In the genomic region with DNA sequence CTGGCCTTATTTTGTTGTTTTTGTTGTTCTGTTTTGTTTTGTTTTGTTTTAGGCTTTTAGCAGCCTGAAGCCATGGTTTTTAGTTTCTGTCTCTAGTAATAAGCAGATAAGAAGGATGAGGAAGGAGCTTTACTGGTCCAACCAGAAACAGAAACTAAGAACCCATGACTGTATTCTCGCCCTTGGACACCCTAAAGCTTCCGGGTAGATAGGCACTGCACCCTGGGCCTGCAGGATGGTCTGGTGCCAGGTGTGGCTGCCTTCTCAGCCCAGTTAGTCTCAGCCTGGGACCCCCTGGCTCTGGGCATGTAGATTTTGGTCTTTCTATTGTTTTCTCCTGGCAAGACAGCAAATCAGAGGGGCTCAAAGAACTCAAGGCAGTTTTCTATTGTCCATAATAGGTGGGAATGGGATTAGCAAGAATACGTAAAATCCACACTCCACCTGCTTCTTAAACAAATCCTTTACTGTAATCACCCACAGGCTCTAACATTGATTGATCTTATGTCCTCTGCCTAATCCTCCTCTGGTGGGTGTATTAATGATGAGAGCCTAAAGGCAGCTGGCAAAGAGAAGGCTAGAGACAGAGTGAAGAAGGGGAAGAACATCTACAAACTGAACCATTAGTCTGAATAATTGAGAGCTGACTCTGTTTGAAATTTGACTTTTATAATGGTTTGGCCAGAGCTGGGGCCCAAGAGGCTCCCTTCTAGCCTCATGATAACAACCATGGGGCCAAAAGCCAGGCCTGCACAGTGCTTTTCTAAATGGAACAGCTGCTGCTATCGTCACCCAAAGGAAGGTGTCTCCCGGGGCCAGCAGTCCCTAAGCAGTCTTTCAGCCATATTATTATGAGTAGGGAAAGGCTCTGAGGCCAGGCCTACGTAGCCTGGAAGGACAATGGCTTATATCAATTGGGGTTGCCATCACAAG, we compare ENCODE assay signal across 18 cellular contexts.
DNase-seq lines count a peak whose midpoint lies in the region; ATAC-seq and TF ChIP-seq lines count a peak whose summit lies in the region.
"Had no signal": no experiment of that assay in that cellular context is flagged by ENCODE, and none has a peak within 500 bp of the region (broad histone marks: within the 10 kb centered on the region; RNA-seq: fewer than 3 reads in every experiment).

No MANE protein-coding gene starts in this region.

- peak overlapping the region; percentile 54 for H2AFZ ChIP-seq in mammary epithelial cell (ENCODE audit: low read depth, low read length)
- H2AFZ ChIP-seq: GM23248 had no signal

- H3K36me3 ChIP-seq in mammary epithelial cell (ENCODE audit: insufficient read depth, low read length) = no peaks in the 10 kb centered on the region
- H3K36me3 ChIP-seq: BE2C had no signal

- H3K27ac ChIP-seq in mammary epithelial cell (ENCODE audit: insufficient read depth, low read depth, low read length) = no peak overlapping the region
- H3K27ac ChIP-seq: GM23248 had no signal

- DNase-seq in D341Med (ENCODE audit: low spot score) (peak; percentile 60), NCI-H82 treated with DMSO at 0.1 percent for 48 hours (lab: John Stamatoyannopoulos, UW; ENCODE audit: unreplicated experiment) (peak; percentile 99), mammary epithelial cell (no peak), left colon (no peak), NOMO-1 (lab: John Stamatoyannopoulos, UW; ENCODE audit: unreplicated experiment in 2 of 2) (no peak), NCI-H1092 treated with DMSO at 0.1 percent for 48 hours (lab: John Stamatoyannopoulos, UW) (no peak)
- no peak for DNase-seq in activated CD4-positive, alpha-beta T cell treated with anti-CD3 and anti-CD28 coated beads, Interleukin-2, amount 50 U/mL, for 4 hours
- DNase-seq: 8988T; BE2C; Calu3; CD4-positive, alpha-beta memory T cell; DMS79; GM23248; HCEC 1CT; NCI-H1436 treated with DMSO at 0.1 percent for 48 hours; NCI-H2029 treated with DMSO at 0.1 percent for 48 hours; NCI-H2171 treated with DMSO at 0.1 percent for 48 hours had no signal

- dilution Hi-C loops in mammary epithelial cell (cut with HindIII; ENCODE audit: low sequenced_read_pairs) = no loop called here

- BruUV-seq in mammary epithelial cell (replicated peaks; lab: Mats Ljungman, UMichigan) = no TSS peak

- in situ Hi-C loops in mammary epithelial cell (cut with MboI; ENCODE audit: low sequenced_read_pairs in 2 of 2) = no loop called here

- H3K9me3 ChIP-seq in mammary epithelial cell (replicated peaks; ENCODE audit: insufficient read depth, low read length) = no peaks in the 10 kb centered on the region
- H3K9me3 ChIP-seq: BE2C had no signal

- no peak for TF ChIP-seq CTCF in mammary epithelial cell (conservative IDR thresholded peaks at IDR 0.05 in 1 of 2, IDR thresholded peaks at IDR 0.05 in 1 of 2; ENCODE audit: extremely low read depth in 1 of 2, insufficient read depth in 1 of 2, low read depth in 1 of 2, low read length in 2 of 2)

- 86% methylated on average over 5 of the region's 6 CpGs for WGBS in mammary epithelial cell (ENCODE audit: low coverage, missing lambda C conversion rate)

- peaks cover 27% of the 10 kb centered on the region for H3K4me1 ChIP-seq in mammary epithelial cell (ENCODE audit: insufficient read depth, low read length)

- H4K20me1 ChIP-seq in mammary epithelial cell (ENCODE audit: insufficient read depth, low read length) = no peaks in the 10 kb centered on the region

- H3K9ac ChIP-seq in mammary epithelial cell (ENCODE audit: insufficient read depth, low read length) = no peak overlapping the region
- H3K9ac ChIP-seq: GM23248 had no signal

- H3K4me2 ChIP-seq in mammary epithelial cell (ENCODE audit: insufficient read depth, low read depth, low read length) = peak overlapping the region; percentile 10

- intact Hi-C loops in mammary epithelial cell (cut with micrococcal nuclease) = no loop called here
- intact Hi-C loops in left colon (cut with DNase I, micrococcal nuclease) = no loop called here

- no peaks in the 10 kb centered on the region for H3K27me3 ChIP-seq in mammary epithelial cell (ENCODE audit: insufficient read depth, low read length)
- H3K27me3 ChIP-seq: BE2C had no signal

- CTCF ChIA-PET in mammary epithelial cell (lab: Charles Lee; ENCODE audit: low non-redundant PET) = no interaction called here

- no peak overlapping the region for H3K4me3 ChIP-seq in mammary epithelial cell (replicated peaks in 1 of 3; ENCODE audit: insufficient read depth in 1 of 3, low read depth in 2 of 3, low read length in 3 of 3)
- H3K4me3 ChIP-seq: GM23248 had no signal

- peak; percentile 62 for ATAC-seq in left colon
- ATAC-seq in HG03432 (IDR thresholded peaks at IDR 0.05; ENCODE audit: unreplicated experiment) = no peak

- no peaks in the 10 kb centered on the region for H3K79me2 ChIP-seq in mammary epithelial cell (ENCODE audit: insufficient read depth, low read length)

Comparison
In these comparisons a context has a peak if more than half of its experiments do, and no peak if none do; other contexts are left out.
1. DNase-seq: peak in D341Med (single experiment) and NCI-H82 treated with DMSO at 0.1 percent for 48 hours (single experiment); none in mammary epithelial cell (single experiment), left colon (0 of 2), NOMO-1 (0 of 2), activated CD4-positive, alpha-beta T cell treated with anti-CD3 and anti-CD28 coated beads, Interleukin-2, amount 50 U/mL, for 4 hours (0 of 2) and NCI-H1092 treated with DMSO at 0.1 percent for 48 hours (single experiment).